Comparison of ENCODE assay signal across 12 cellular contexts in genomic region chr12:85955127-85955526, GRCh38.
DNase-seq lines count a peak whose midpoint lies in the region; ATAC-seq, FAIRE-seq and TF ChIP-seq lines count a peak whose summit lies in the region.
"Had no signal": no experiment of that assay in that cellular context is flagged by ENCODE, and none has a peak within 500 bp of the region (broad histone marks: within the 10 kb centered on the region; RNA-seq: fewer than 3 reads in every experiment).

No MANE protein-coding gene starts in this region.

- no peak overlapping the region for H3K4me3 Mint-ChIP-seq in endodermal cell
- H3K4me3 Mint-ChIP-seq: activated CD8-positive, alpha-beta memory T cell treated with anti-CD3 and anti-CD28 coated beads, Interleukin-2, amount 10 ng/mL, durations not matched to agents 7 days and 5 days had no signal

- H3K4me1 Mint-ChIP-seq in endodermal cell: peaks cover 14% of the 10 kb centered on the region
- H3K4me1 Mint-ChIP-seq: activated CD8-positive, alpha-beta memory T cell treated with anti-CD3 and anti-CD28 coated beads, Interleukin-2, amount 10 ng/mL, durations not matched to agents 7 days and 5 days had no signal

- no peaks in the 10 kb centered on the region for H3K36me3 ChIP-seq in endodermal cell (ENCODE audit: control insufficient read depth, insufficient read depth, low read length)
- no peaks in the 10 kb centered on the region for H3K36me3 ChIP-seq in pancreas
- H3K36me3 ChIP-seq: transverse colon had no signal

- no peak overlapping the region for H3K27ac Mint-ChIP-seq in endodermal cell
- H3K27ac Mint-ChIP-seq: activated CD8-positive, alpha-beta memory T cell treated with anti-CD3 and anti-CD28 coated beads, Interleukin-2, amount 10 ng/mL, durations not matched to agents 7 days and 5 days had no signal

- no peaks in the 10 kb centered on the region for H3K4me1 ChIP-seq in endodermal cell (ENCODE audit: control insufficient read depth, insufficient read depth, low read length)
- H3K4me1 ChIP-seq in pancreas: no peaks in the 10 kb centered on the region
- H3K4me1 ChIP-seq: transverse colon had no signal

- H3K4me3 ChIP-seq in endodermal cell (ENCODE audit: low read length): no peak overlapping the region
- no peak overlapping the region for H3K4me3 ChIP-seq in pancreas
- H3K4me3 ChIP-seq: transverse colon had no signal

- H3K27me3 Mint-ChIP-seq in endodermal cell (ENCODE audit: insufficient read depth): no peaks in the 10 kb centered on the region
- H3K27me3 Mint-ChIP-seq: activated CD8-positive, alpha-beta memory T cell treated with anti-CD3 and anti-CD28 coated beads, Interleukin-2, amount 10 ng/mL, durations not matched to agents 7 days and 5 days had no signal

- H3K9me3 Mint-ChIP-seq in endodermal cell: no peaks in the 10 kb centered on the region

- H3K27me3 ChIP-seq in endodermal cell (ENCODE audit: control insufficient read depth, insufficient read depth, low read length, poor library complexity, severe bottlenecking) (no peaks in the 10 kb centered on the region), pancreas (peaks cover 0 to 4% (median 0%) of the 10 kb centered on the region in 4 donors)
- H3K27me3 ChIP-seq: transverse colon had no signal

- intact Hi-C loops in pancreas (cut with DNase I): no loop called here

- H3K36me3 Mint-ChIP-seq in endodermal cell (ENCODE audit: low read depth): no peaks in the 10 kb centered on the region
- H3K36me3 Mint-ChIP-seq: activated CD8-positive, alpha-beta memory T cell treated with anti-CD3 and anti-CD28 coated beads, Interleukin-2, amount 10 ng/mL, durations not matched to agents 7 days and 5 days had no signal

- ATAC-seq in pancreas (no peak), left lobe of liver (no peak)
- ATAC-seq: activated CD8-positive, alpha-beta memory T cell treated with anti-CD3 and anti-CD28 coated beads, Interleukin-2, amount 10 ng/mL, durations not matched to agents 7 days and 5 days had no signal

- H3K9me3 ChIP-seq in endodermal cell (ENCODE audit: control insufficient read depth, low read length): no peaks in the 10 kb centered on the region
- H3K9me3 ChIP-seq in pancreas: no peaks in the 10 kb centered on the region
- H3K9me3 ChIP-seq: transverse colon had no signal

- peak; percentile 57 for FAIRE-seq in pancreas (lab: Jason Lieb, UNC)

- H3K9ac ChIP-seq in endodermal cell (ENCODE audit: extremely low read depth, low read length, poor library complexity, severe bottlenecking): no peak overlapping the region

- TF ChIP-seq CTCF in endodermal cell (conservative IDR thresholded peaks at IDR 0.05) (peak; percentile 65), pancreas (IDR thresholded peaks at IDR 0.05) (no peak)

- no CpG with 5 or more reads among the region's 1 CpG for WGBS in endodermal cell (ENCODE audit: insufficient coverage in 1 of 2, insufficient read length in 1 of 2), 2 experiments
- WGBS in pancreas, 2 donors: 65 to 82% methylated on average over 1 of the region's 1 CpG

- peak; percentile 39 for DNase-seq in NCI-H1105 treated with DMSO at 0.1 percent for 48 hours (lab: John Stamatoyannopoulos, UW)
- no peak for DNase-seq in NCI-H1105 (lab: John Stamatoyannopoulos, UW)
- DNase-seq in NCI-H748 treated with DMSO at 0.1 percent for 48 hours (lab: John Stamatoyannopoulos, UW): peak; percentile 20
- DNase-seq in endodermal cell: no peak
- DNase-seq in pancreas: no peak
- no peak for DNase-seq in CD1c-positive myeloid dendritic cell (ENCODE audit: extremely low spot score)
- DNase-seq in activated naive CD4-positive, alpha-beta T cell treated with Interleukin-2 at 50 U/mL for 16 hours: no peak
- no peak for DNase-seq in left lobe of liver (ENCODE audit: low spot score)
- DNase-seq: activated CD8-positive, alpha-beta memory T cell treated with anti-CD3 and anti-CD28 coated beads, Interleukin-2, amount 10 ng/mL, durations not matched to agents 7 days and 5 days; NCI-H2029 treated with DMSO at 0.1 percent for 48 hours; RPMI8226; transverse colon had no signal

- H3K27ac ChIP-seq in endodermal cell (ENCODE audit: low read depth, low read length) (no peak overlapping the region), pancreas (no peak overlapping the region)
- H3K27ac ChIP-seq: transverse colon had no signal

Comparison
In these comparisons a context has a peak if more than half of its experiments do, and no peak if none do; other contexts are left out.
1. DNase-seq: peak in NCI-H1105 treated with DMSO at 0.1 percent for 48 hours (single experiment) and NCI-H748 treated with DMSO at 0.1 percent for 48 hours (single experiment); none in NCI-H1105 (single experiment), endodermal cell (single experiment), pancreas (0 of 6), CD1c-positive myeloid dendritic cell (single experiment), activated naive CD4-positive, alpha-beta T cell treated with Interleukin-2 at 50 U/mL for 16 hours (single experiment) and left lobe of liver (single experiment).